Comparison of ENCODE assay signal across 11 cellular contexts in genomic region chr15:59274126-59274970, GRCh38.
DNase-seq lines count a peak whose midpoint lies in the region; ATAC-seq, FAIRE-seq and TF ChIP-seq lines count a peak whose summit lies in the region.
"Had no signal": no experiment of that assay in that cellular context is flagged by ENCODE, and none has a peak within 500 bp of the region (broad histone marks: within the 10 kb centered on the region; RNA-seq: fewer than 3 reads in every experiment).

No MANE protein-coding gene starts in this region.

- H3K36me3 Mint-ChIP-seq in stimulated activated naive CD8-positive, alpha-beta T cell treated with anti-CD3 and anti-CD28 coated beads, Interleukin-15, Interleukin-2, amounts not matched to agents 100 ng/mL and 50 ng/mL, for 24 hours (ENCODE audit: low read depth), result no peaks in the 10 kb centered on the region

- BruUV-seq in endothelial cell of umbilical vein (replicated peaks; lab: Mats Ljungman, UMichigan), result no TSS peak

- intact Hi-C loops in endothelial cell of umbilical vein (cut with micrococcal nuclease), result no loop called here

- CTCF ChIA-PET in endothelial cell of umbilical vein (lab: Charles Lee), result no interaction called here

- H3K4me3 Mint-ChIP-seq in stimulated activated naive CD8-positive, alpha-beta T cell treated with anti-CD3 and anti-CD28 coated beads, Interleukin-15, Interleukin-2, amounts not matched to agents 100 ng/mL and 50 ng/mL, for 24 hours, result no peak overlapping the region

- H3K9me1 ChIP-seq in endothelial cell of umbilical vein (replicated peaks; ENCODE audit: control insufficient read depth, extremely low read depth, insufficient read depth, low read length), result no peaks in the 10 kb centered on the region

- ATAC-seq in HG03439 (IDR thresholded peaks at IDR 0.05; ENCODE audit: unreplicated experiment), result no peak
- ATAC-seq in GM19328 (IDR thresholded peaks at IDR 0.05; ENCODE audit: unreplicated experiment), result no peak

- H3K36me3 ChIP-seq in Peyer's patch, result peaks cover 0 to 12% (median 0%) of the 10 kb centered on the region in 3 donors
- H3K36me3 ChIP-seq in endothelial cell of umbilical vein (ENCODE audit: control insufficient read depth in 2 of 2, extremely low read depth in 1 of 2, insufficient read depth in 2 of 2, low read length in 2 of 2), result no peaks in the 10 kb centered on the region

- H3K27me3 ChIP-seq in Peyer's patch (no peaks in the 10 kb centered on the region), endothelial cell of umbilical vein (ENCODE audit: control insufficient read depth in 2 of 2, insufficient read depth in 2 of 2, low read length in 2 of 2) (no peaks in the 10 kb centered on the region)

- peaks cover 21% of the 10 kb centered on the region for H3K4me1 Mint-ChIP-seq in stimulated activated naive CD8-positive, alpha-beta T cell treated with anti-CD3 and anti-CD28 coated beads, Interleukin-15, Interleukin-2, amounts not matched to agents 100 ng/mL and 50 ng/mL, for 24 hours (ENCODE audit: low read depth)

- no peak for FAIRE-seq in endothelial cell of umbilical vein (lab: Jason Lieb, UNC)

- peaks cover 45% of the 10 kb centered on the region for H3K79me2 ChIP-seq in endothelial cell of umbilical vein (ENCODE audit: control insufficient read depth, insufficient read depth, low read length)

- TF ChIP-seq CTCF in Peyer's patch (IDR thresholded peaks at IDR 0.05) (no peak), endothelial cell of umbilical vein (IDR thresholded peaks at IDR 0.05; ENCODE audit: extremely low read depth in 1 of 2, insufficient read depth in 1 of 2, low read depth in 1 of 2, low read length in 2 of 2) (no peak)

- no peaks in the 10 kb centered on the region for H3K9me3 Mint-ChIP-seq in stimulated activated naive CD8-positive, alpha-beta T cell treated with anti-CD3 and anti-CD28 coated beads, Interleukin-15, Interleukin-2, amounts not matched to agents 100 ng/mL and 50 ng/mL, for 24 hours

- no peaks in the 10 kb centered on the region for H3K9me3 ChIP-seq in Peyer's patch
- H3K9me3 ChIP-seq in endothelial cell of umbilical vein (replicated peaks; ENCODE audit: control insufficient read depth, insufficient read depth, low read length), result no peaks in the 10 kb centered on the region

- peaks cover 4% of the 10 kb centered on the region for H3K27me3 Mint-ChIP-seq in stimulated activated naive CD8-positive, alpha-beta T cell treated with anti-CD3 and anti-CD28 coated beads, Interleukin-15, Interleukin-2, amounts not matched to agents 100 ng/mL and 50 ng/mL, for 24 hours

- H3K27ac ChIP-seq in Peyer's patch, result peak overlapping the region in 3 of 4 donors; percentile 71 to 86 (median 85)
- no peak overlapping the region for H3K27ac ChIP-seq in endothelial cell of umbilical vein (ENCODE audit: insufficient read depth, low read depth, low read length)
- H3K27ac ChIP-seq: 22Rv1 had no signal

- H3K4me3 ChIP-seq in Peyer's patch (no peak overlapping the region), endothelial cell of umbilical vein (replicated peaks in 1 of 3; ENCODE audit: insufficient read depth in 1 of 3, low read depth in 1 of 3, low read length in 3 of 3) (no peak overlapping the region)

- no peak overlapping the region for H2AFZ ChIP-seq in endothelial cell of umbilical vein (ENCODE audit: low read depth, low read length)

- dilution Hi-C loops in endothelial cell of umbilical vein (cut with MboI; ENCODE audit: extremely low pct_ligation_motif_present, low sequenced_read_pairs), result no loop called here

- H3K9ac ChIP-seq in endothelial cell of umbilical vein (replicated peaks; ENCODE audit: extremely low read depth, insufficient read depth, low read length), result no peak overlapping the region

- DNase-seq in DMS53 (lab: John Stamatoyannopoulos, UW) (peak; percentile 30), DMS53 treated with DMSO at 0.1 percent for 48 hours (lab: John Stamatoyannopoulos, UW; ENCODE audit: unreplicated experiment) (no peak), Peyer's patch (no peak), endothelial cell of umbilical vein (ENCODE audit: low read depth, low spot score) (peak; percentile 48), COLO668 (lab: John Stamatoyannopoulos, UW; ENCODE audit: unreplicated experiment) (no peak)
- DNase-seq: aorta, NCI-H2107 had no signal

- peak overlapping the region; percentile 53 for H3K27ac Mint-ChIP-seq in stimulated activated naive CD8-positive, alpha-beta T cell treated with anti-CD3 and anti-CD28 coated beads, Interleukin-15, Interleukin-2, amounts not matched to agents 100 ng/mL and 50 ng/mL, for 24 hours

- peaks cover 0 to 52% (median 6%) of the 10 kb centered on the region in 4 donors for H3K4me1 ChIP-seq in Peyer's patch
- H3K4me1 ChIP-seq in endothelial cell of umbilical vein (ENCODE audit: control insufficient read depth, extremely low read depth, insufficient read depth, low read length), result peaks cover 24% of the 10 kb centered on the region

- POLR2A ChIA-PET in endothelial cell of umbilical vein (lab: Charles Lee), result no interaction called here

- H4K20me1 ChIP-seq in endothelial cell of umbilical vein (replicated peaks; ENCODE audit: control insufficient read depth, extremely low read depth, insufficient read depth, low read length), result no peaks in the 10 kb centered on the region

- no peak overlapping the region for H3K4me2 ChIP-seq in endothelial cell of umbilical vein (ENCODE audit: insufficient read depth, low read length)

- TF ChIP-seq POLR2A in Peyer's patch (IDR thresholded peaks at IDR 0.05), result no peak
- no peak for TF ChIP-seq POLR2A in endothelial cell of umbilical vein (IDR thresholded peaks at IDR 0.05; ENCODE audit: low read depth, low read length)

TF ChIP-seq in endothelial cell of umbilical vein, 7 proteins besides CTCF, POLR2A, EP300 and RAD21:
- TF ChIP-seq JUN (IDR thresholded peaks at IDR 0.05; ENCODE audit: borderline replicate concordance, insufficient read depth, insufficient read length, low read depth) (peak; percentile 26), FOS (IDR thresholded peaks at IDR 0.05; ENCODE audit: borderline replicate concordance, insufficient read depth, low read length) (peak; percentile 71), MYC (IDR thresholded peaks at IDR 0.05; ENCODE audit: low read depth, low read length) (no peak), EZH2 (IDR thresholded peaks at IDR 0.05; ENCODE audit: borderline replicate concordance, low read depth, low read length, severe bottlenecking) (no peak), GATA2 (IDR thresholded peaks at IDR 0.05; ENCODE audit: insufficient read depth, insufficient read length, low read depth, low read length) (no peak), POLR2AphosphoS5 (IDR thresholded peaks at IDR 0.05; ENCODE audit: insufficient read depth, low read depth, low read length) (no peak)
- TF ChIP-seq, protein P1, sequence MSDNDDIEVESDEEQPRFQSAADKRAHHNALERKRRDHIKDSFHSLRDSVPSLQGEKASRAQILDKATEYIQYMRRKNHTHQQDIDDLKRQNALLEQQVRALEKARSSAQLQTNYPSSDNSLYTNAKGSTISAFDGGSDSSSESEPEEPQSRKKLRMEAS (IDR thresholded peaks at IDR 0.05; ENCODE audit: insufficient read depth, insufficient read length), result no peak

Comparison
In these comparisons a context has a peak if more than half of its experiments do, and no peak if none do; other contexts are left out.
1. DNase-seq: peak in DMS53 (single experiment) and endothelial cell of umbilical vein (single experiment); none in DMS53 treated with DMSO at 0.1 percent for 48 hours (single experiment), Peyer's patch (0 of 3) and COLO668 (single experiment).